15 cellular contexts compared by ENCODE assay signal in genomic region chr14:61489002-61489401, GRCh38.
DNase-seq lines count a peak whose midpoint lies in the region; ATAC-seq, FAIRE-seq and TF ChIP-seq lines count a peak whose summit lies in the region.
"Had no signal": no experiment of that assay in that cellular context is flagged by ENCODE, and none has a peak within 500 bp of the region (broad histone marks: within the 10 kb centered on the region; RNA-seq: fewer than 3 reads in every experiment).

No MANE protein-coding gene starts in this region.

- TF ChIP-seq POLR2A in K562 (conservative IDR thresholded peaks at IDR 0.05) = no peak

- no peak for TF ChIP-seq RAD21 in K562 (CRISPR knock-in tag; conservative IDR thresholded peaks at IDR 0.05 in 1 of 2, IDR thresholded peaks at IDR 0.05 in 1 of 2)

- H3K9ac ChIP-seq in K562 (ENCODE audit: insufficient read depth in 1 of 2, low read depth in 2 of 2, low read length in 2 of 2) = no peak overlapping the region; a peak in 2 of 4 replicates

- no peaks in the 10 kb centered on the region for H3K27me3 ChIP-seq in K562 (ENCODE audit: control insufficient read depth in 2 of 2, insufficient read depth in 2 of 2, low read length in 2 of 2)
- H3K27me3 ChIP-seq: Peyer's patch had no signal

- peaks cover 8 to 15% of the 10 kb centered on the region in 2 experiments; a peak in 4 of 5 replicates for H3K4me1 ChIP-seq in K562 (replicated peaks in 1 of 2; ENCODE audit: control insufficient read depth in 2 of 2, insufficient read depth in 2 of 2, low read length in 2 of 2)

- peaks cover 46% of the 10 kb centered on the region for H3K4me1 Mint-ChIP-seq in activated CD4-positive, alpha-beta memory T cell treated with anti-CD3 and anti-CD28 coated beads for 36 hours (ENCODE audit: low read depth)
- H3K4me1 Mint-ChIP-seq in activated CD4-positive, alpha-beta memory T cell treated with anti-CD3 and anti-CD28 coated beads, Interleukin-2, amount 10 ng/mL, durations not matched to agents 7 days and 5 days = peaks cover 5% of the 10 kb centered on the region
- peaks cover 16% of the 10 kb centered on the region for H3K4me1 Mint-ChIP-seq in stimulated activated effector memory CD8-positive, alpha-beta T cell treated with anti-CD3 and anti-CD28 coated beads, Interleukin-12 subunit alpha, Interleukin-12 subunit beta, amount 100 ng/mL, for 72 hours

- H3K9me3 Mint-ChIP-seq in activated CD4-positive, alpha-beta memory T cell treated with anti-CD3 and anti-CD28 coated beads for 36 hours = no peaks in the 10 kb centered on the region
- H3K9me3 Mint-ChIP-seq in activated CD4-positive, alpha-beta memory T cell treated with anti-CD3 and anti-CD28 coated beads, Interleukin-2, amount 10 ng/mL, durations not matched to agents 7 days and 5 days = no peaks in the 10 kb centered on the region
- no peaks in the 10 kb centered on the region for H3K9me3 Mint-ChIP-seq in stimulated activated effector memory CD8-positive, alpha-beta T cell treated with anti-CD3 and anti-CD28 coated beads, Interleukin-12 subunit alpha, Interleukin-12 subunit beta, amount 100 ng/mL, for 72 hours
- H3K9me3 Mint-ChIP-seq: HFFc6; T-helper 2 cell treated with Interferon-gamma antibody and Interleukin-4, amounts not matched to agents 5 μg/mL and 100 μg/mL, for 36 hours; type B pancreatic cell had no signal

- CTCF ChIA-PET in activated CD4-positive, alpha-beta memory T cell treated with anti-CD3 and anti-CD28 coated beads for 36 hours (lab: Charles Lee) = interaction anchor here (1.7 kb wide), 1 partner anchor 14 kb away, joined by 7 read pairs; no protein-coding TSS in a partner anchor
- CTCF ChIA-PET in activated CD4-positive, alpha-beta memory T cell treated with anti-CD3 and anti-CD28 coated beads, Interleukin-2, amount 10 ng/mL, durations not matched to agents 7 days and 5 days (lab: Charles Lee) = interaction anchor here (1.4 kb wide), 1 partner anchor 27 kb away, joined by 4 read pairs; no protein-coding TSS in a partner anchor
- CTCF ChIA-PET in K562 (lab: Yijun Ruan, JAX; ENCODE audit: low intra/inter-chr PET ratio) = no interaction called here

- no peaks in the 10 kb centered on the region for H3K27me3 Mint-ChIP-seq in activated CD4-positive, alpha-beta memory T cell treated with anti-CD3 and anti-CD28 coated beads for 36 hours
- H3K27me3 Mint-ChIP-seq in activated CD4-positive, alpha-beta memory T cell treated with anti-CD3 and anti-CD28 coated beads, Interleukin-2, amount 10 ng/mL, durations not matched to agents 7 days and 5 days = no peaks in the 10 kb centered on the region
- H3K27me3 Mint-ChIP-seq: type B pancreatic cell had no signal

- H3K36me3 ChIP-seq in K562 (ENCODE audit: control insufficient read depth, insufficient read depth, low read length) = no peaks in the 10 kb centered on the region
- H3K36me3 ChIP-seq: Peyer's patch had no signal

- H3K4me2 ChIP-seq in K562 (ENCODE audit: insufficient read depth, low read length) = no peak overlapping the region; the same call in 1 of the 2 replicates

- ATAC-seq in K562 (peak; percentile 61), left lobe of liver (peak; percentile 16)
- ATAC-seq in stimulated activated effector memory CD8-positive, alpha-beta T cell treated with anti-CD3 and anti-CD28 coated beads, Interleukin-12 subunit alpha, Interleukin-12 subunit beta, amount 100 ng/mL, for 72 hours = no peak
- ATAC-seq: mucosa of descending colon had no signal

- no peak overlapping the region for H3K4me3 Mint-ChIP-seq in activated CD4-positive, alpha-beta memory T cell treated with anti-CD3 and anti-CD28 coated beads for 36 hours
- no peak overlapping the region for H3K4me3 Mint-ChIP-seq in activated CD4-positive, alpha-beta memory T cell treated with anti-CD3 and anti-CD28 coated beads, Interleukin-2, amount 10 ng/mL, durations not matched to agents 7 days and 5 days
- H3K4me3 Mint-ChIP-seq in stimulated activated effector memory CD8-positive, alpha-beta T cell treated with anti-CD3 and anti-CD28 coated beads, Interleukin-12 subunit alpha, Interleukin-12 subunit beta, amount 100 ng/mL, for 72 hours = no peak overlapping the region
- H3K4me3 Mint-ChIP-seq: HFFc6; T-helper 2 cell treated with Interferon-gamma antibody and Interleukin-4, amounts not matched to agents 5 μg/mL and 100 μg/mL, for 36 hours; type B pancreatic cell had no signal

- no peaks in the 10 kb centered on the region for H3K9me3 ChIP-seq in K562 (replicated peaks; ENCODE audit: control insufficient read depth, insufficient read depth, low read depth, low read length)
- H3K9me3 ChIP-seq: mucosa of descending colon, Peyer's patch had no signal

- in situ Hi-C loops in K562 (cut with MboI) = no loop called here

- POLR2A ChIA-PET in activated CD4-positive, alpha-beta memory T cell treated with anti-CD3 and anti-CD28 coated beads for 36 hours (lab: Charles Lee) = no interaction called here
- POLR2A ChIA-PET in activated CD4-positive, alpha-beta memory T cell treated with anti-CD3 and anti-CD28 coated beads, Interleukin-2, amount 10 ng/mL, durations not matched to agents 7 days and 5 days (lab: Charles Lee) = interaction anchor here (1.0 to 1.1 kb wide), 3 partner anchors 10 to 241 kb away, joined by 3 read pairs; no protein-coding TSS in a partner anchor
- POLR2A ChIA-PET in K562 (lab: Yijun Ruan, JAX) = interaction anchor here (0.5 kb wide), 1 partner anchor 265 kb away, joined by 3 read pairs; no protein-coding TSS in a partner anchor

- H3K4me3 ChIP-seq in K562 = no peak overlapping the region
- H3K4me3 ChIP-seq: mucosa of descending colon, Peyer's patch had no signal

- 0% methylated on average over 1 of the region's 1 CpG for WGBS in K562 (ENCODE audit: insufficient coverage, low coverage, missing lambda C conversion rate)

- BruUV-seq in K562 (replicated peaks; lab: Mats Ljungman, UMichigan) = no TSS peak

- peak overlapping the region; percentile 28; the same call in 1 of the 3 replicates for H3K27ac ChIP-seq in K562 (ENCODE audit: extremely low read depth, low read depth, low read length)

- TF ChIP-seq EP300 in K562 (IDR thresholded peaks at IDR 0.05; ENCODE audit: low read length) = peak; percentile 6; the same call in 1 of the 2 replicates

- no peak overlapping the region for H2AFZ ChIP-seq in K562 (ENCODE audit: low read depth, low read length)

- intact Hi-C loops in activated CD4-positive, alpha-beta memory T cell treated with anti-CD3 and anti-CD28 coated beads for 36 hours (cut with micrococcal nuclease) = no loop called here
- intact Hi-C loops in K562 (cut with micrococcal nuclease) = no loop called here

- H3K27ac Mint-ChIP-seq in activated CD4-positive, alpha-beta memory T cell treated with anti-CD3 and anti-CD28 coated beads for 36 hours = peak overlapping the region; percentile 54
- H3K27ac Mint-ChIP-seq in activated CD4-positive, alpha-beta memory T cell treated with anti-CD3 and anti-CD28 coated beads, Interleukin-2, amount 10 ng/mL, durations not matched to agents 7 days and 5 days = no peak overlapping the region
- peak overlapping the region; percentile 50 for H3K27ac Mint-ChIP-seq in stimulated activated effector memory CD8-positive, alpha-beta T cell treated with anti-CD3 and anti-CD28 coated beads, Interleukin-12 subunit alpha, Interleukin-12 subunit beta, amount 100 ng/mL, for 72 hours
- H3K27ac Mint-ChIP-seq: HFFc6; T-helper 2 cell treated with Interferon-gamma antibody and Interleukin-4, amounts not matched to agents 5 μg/mL and 100 μg/mL, for 36 hours; type B pancreatic cell had no signal

- no peaks in the 10 kb centered on the region for H3K9me1 ChIP-seq in K562 (ENCODE audit: control insufficient read depth, insufficient read depth, low read length)

- no peaks in the 10 kb centered on the region for H4K20me1 ChIP-seq in K562 (replicated peaks; ENCODE audit: control insufficient read depth, insufficient read depth, low read length)

- FAIRE-seq in K562 (lab: Jason Lieb, UNC) = no peak
- FAIRE-seq: A204.1 had no signal

- peaks cover 45% of the 10 kb centered on the region for H3K36me3 Mint-ChIP-seq in activated CD4-positive, alpha-beta memory T cell treated with anti-CD3 and anti-CD28 coated beads for 36 hours
- peaks cover 57% of the 10 kb centered on the region for H3K36me3 Mint-ChIP-seq in activated CD4-positive, alpha-beta memory T cell treated with anti-CD3 and anti-CD28 coated beads, Interleukin-2, amount 10 ng/mL, durations not matched to agents 7 days and 5 days (ENCODE audit: low read depth)
- H3K36me3 Mint-ChIP-seq in stimulated activated effector memory CD8-positive, alpha-beta T cell treated with anti-CD3 and anti-CD28 coated beads, Interleukin-12 subunit alpha, Interleukin-12 subunit beta, amount 100 ng/mL, for 72 hours = no peaks in the 10 kb centered on the region
- H3K36me3 Mint-ChIP-seq: type B pancreatic cell had no signal

- no peaks in the 10 kb centered on the region for H3K79me2 ChIP-seq in K562 (ENCODE audit: control insufficient read depth, insufficient read depth, low read length)

- no peak for TF ChIP-seq CTCF in K562 (IDR thresholded peaks at IDR 0.05 in 2 of 3, conservative IDR thresholded peaks at IDR 0.05 in 1 of 3; ENCODE audit: insufficient read depth in 2 of 3, low read depth in 1 of 3, low read length in 3 of 3)

- DNase-seq in activated CD4-positive, alpha-beta memory T cell treated with anti-CD3 and anti-CD28 coated beads for 36 hours = no peak
- no peak for DNase-seq in activated CD4-positive, alpha-beta memory T cell treated with anti-CD3 and anti-CD28 coated beads, Interleukin-2, amount 10 ng/mL, durations not matched to agents 7 days and 5 days
- DNase-seq in K562 (ENCODE audit: extremely low read depth in 1 of 4, low spot score in 3 of 4) (peak in 3 of 4 experiments; percentile 5 to 31 (median 22)), left lobe of liver (ENCODE audit: low spot score) (no peak), SIG-M5 treated with dmso at 0.1 percent for 504 hours (lab: John Stamatoyannopoulos, UW; ENCODE audit: unreplicated experiment) (no peak), GDM1 (lab: John Stamatoyannopoulos, UW) (no peak), midbrain (lab: John Stamatoyannopoulos, UW) (no peak)
- DNase-seq in stimulated activated effector memory CD8-positive, alpha-beta T cell treated with anti-CD3 and anti-CD28 coated beads, Interleukin-12 subunit alpha, Interleukin-12 subunit beta, amount 100 ng/mL, for 72 hours (ENCODE audit: low spot score in 2 of 2) = no peak
- DNase-seq: activated CD4-positive, alpha-beta T cell treated with anti-CD3 and anti-CD28 coated beads, Interleukin-2, amount 50 U/mL, for 4 hours; HFFc6; mucosa of descending colon; Peyer's patch had no signal

TF ChIP-seq in K562, 482 proteins besides CTCF, POLR2A, EP300 and RAD21 (continues in another document):
- TF ChIP-seq SNIP1 (IDR thresholded peaks at IDR 0.05; ENCODE audit: low read depth) = no peak
- TF ChIP-seq ZC3H8 (IDR thresholded peaks at IDR 0.05) = no peak
- no peak for TF ChIP-seq NR4A1 (CRISPR knock-in tag; IDR thresholded peaks at IDR 0.05)
- TF ChIP-seq NR4A1 (tag; IDR thresholded peaks at IDR 0.05) = no peak

Comparison
In these comparisons a context has a peak if more than half of its experiments do, and no peak if none do; other contexts are left out.
1. DNase-seq: peak in K562 (3 of 4); none in activated CD4-positive, alpha-beta memory T cell treated with anti-CD3 and anti-CD28 coated beads for 36 hours (single experiment), activated CD4-positive, alpha-beta memory T cell treated with anti-CD3 and anti-CD28 coated beads, Interleukin-2, amount 10 ng/mL, durations not matched to agents 7 days and 5 days (single experiment), left lobe of liver (single experiment), stimulated activated effector memory CD8-positive, alpha-beta T cell treated with anti-CD3 and anti-CD28 coated beads, Interleukin-12 subunit alpha, Interleukin-12 subunit beta, amount 100 ng/mL, for 72 hours (0 of 2), SIG-M5 treated with dmso at 0.1 percent for 504 hours (single experiment), GDM1 (single experiment) and midbrain (single experiment).